In the genomic region with DNA sequence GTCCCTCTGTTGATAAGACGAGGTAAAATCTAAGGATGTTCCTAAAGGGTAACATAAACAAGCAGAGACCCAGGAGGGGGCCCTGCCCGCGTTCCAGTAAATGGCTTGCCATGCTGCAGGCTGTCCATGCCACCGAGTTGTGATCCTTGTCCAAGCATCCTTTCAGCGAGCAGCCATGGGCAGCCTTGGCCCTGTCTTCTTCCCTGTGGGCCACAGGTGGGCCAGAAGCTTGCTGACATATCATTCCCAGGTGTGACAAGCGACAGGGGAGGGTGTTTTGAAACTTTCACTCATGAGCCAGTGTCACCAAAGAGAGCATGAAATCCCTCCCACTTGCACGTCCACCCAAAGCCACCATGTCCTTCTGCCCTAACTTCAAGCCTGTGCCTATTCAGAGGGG, we compare ENCODE assay signal across 2 cellular contexts.
TF ChIP-seq lines count a peak whose summit lies in the region.

No MANE protein-coding gene starts in this region.

TF ChIP-seq in liver, 16 proteins besides CTCF, POLR2A, EP300 and RAD21:
- TF ChIP-seq REST (IDR thresholded peaks at IDR 0.05) (no peak), FOXA1 (IDR thresholded peaks at IDR 0.05) (no peak), HNF4A (conservative IDR thresholded peaks at IDR 0.05) (no peak), FOXA2 (IDR thresholded peaks at IDR 0.05) (no peak), SP1 (IDR thresholded peaks at IDR 0.05) (no peak), NR2F2 (IDR thresholded peaks at IDR 0.05) (no peak), RXRA (IDR thresholded peaks at IDR 0.05) (no peak), EGR1 (IDR thresholded peaks at IDR 0.05; ENCODE audit: low read depth in 2 of 2) (no peak), HNF4G (IDR thresholded peaks at IDR 0.05) (no peak), JUND (IDR thresholded peaks at IDR 0.05) (no peak), YY1 (IDR thresholded peaks at IDR 0.05) (no peak), TAF1 (conservative IDR thresholded peaks at IDR 0.05) (no peak), GABPA (IDR thresholded peaks at IDR 0.05 in 1 of 2, conservative IDR thresholded peaks at IDR 0.05 in 1 of 2) (no peak)
- TF ChIP-seq, protein P1, sequence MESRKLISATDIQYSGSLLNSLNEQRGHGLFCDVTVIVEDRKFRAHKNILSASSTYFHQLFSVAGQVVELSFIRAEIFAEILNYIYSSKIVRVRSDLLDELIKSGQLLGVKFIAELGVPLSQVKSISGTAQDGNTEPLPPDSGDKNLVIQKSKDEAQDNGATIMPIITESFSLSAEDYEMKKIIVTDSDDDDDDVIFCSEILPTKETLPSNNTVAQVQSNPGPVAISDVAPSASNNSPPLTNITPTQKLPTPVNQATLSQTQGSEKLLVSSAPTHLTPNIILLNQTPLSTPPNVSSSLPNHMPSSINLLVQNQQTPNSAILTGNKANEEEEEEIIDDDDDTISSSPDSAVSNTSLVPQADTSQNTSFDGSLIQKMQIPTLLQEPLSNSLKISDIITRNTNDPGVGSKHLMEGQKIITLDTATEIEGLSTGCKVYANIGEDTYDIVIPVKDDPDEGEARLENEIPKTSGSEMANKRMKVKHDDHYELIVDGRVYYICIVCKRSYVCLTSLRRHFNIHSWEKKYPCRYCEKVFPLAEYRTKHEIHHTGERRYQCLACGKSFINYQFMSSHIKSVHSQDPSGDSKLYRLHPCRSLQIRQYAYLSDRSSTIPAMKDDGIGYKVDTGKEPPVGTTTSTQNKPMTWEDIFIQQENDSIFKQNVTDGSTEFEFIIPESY (IDR thresholded peaks at IDR 0.05), result no peak
- TF ChIP-seq, protein P2, sequence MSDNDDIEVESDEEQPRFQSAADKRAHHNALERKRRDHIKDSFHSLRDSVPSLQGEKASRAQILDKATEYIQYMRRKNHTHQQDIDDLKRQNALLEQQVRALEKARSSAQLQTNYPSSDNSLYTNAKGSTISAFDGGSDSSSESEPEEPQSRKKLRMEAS (IDR thresholded peaks at IDR 0.05), result no peak
- TF ChIP-seq, protein P3, sequence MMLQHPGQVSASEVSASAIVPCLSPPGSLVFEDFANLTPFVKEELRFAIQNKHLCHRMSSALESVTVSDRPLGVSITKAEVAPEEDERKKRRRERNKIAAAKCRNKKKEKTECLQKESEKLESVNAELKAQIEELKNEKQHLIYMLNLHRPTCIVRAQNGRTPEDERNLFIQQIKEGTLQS (IDR thresholded peaks at IDR 0.05), result no peak
TF ChIP-seq in liver: peak in this region for 0.

TF ChIP-seq in HepG2, 621 proteins besides CTCF, POLR2A, EP300 and RAD21:
- TF ChIP-seq DMAP1 (CRISPR knock-in tag; IDR thresholded peaks at IDR 0.05) (no peak), SRY (CRISPR knock-in tag; IDR thresholded peaks at IDR 0.05) (no peak), REL (CRISPR knock-in tag; conservative IDR thresholded peaks at IDR 0.05) (no peak), ZBTB8A (CRISPR knock-in tag; IDR thresholded peaks at IDR 0.05; ENCODE audit: borderline replicate concordance, low read depth) (no peak), ZNF883 (CRISPR knock-in tag; IDR thresholded peaks at IDR 0.05; ENCODE audit: not compliant biosample characterization) (no peak), FOSL2 (CRISPR knock-in tag; IDR thresholded peaks at IDR 0.05) (no peak), ZNF234 (CRISPR knock-in tag; conservative IDR thresholded peaks at IDR 0.05) (no peak), CREM (IDR thresholded peaks at IDR 0.05) (no peak), CREM (CRISPR knock-in tag; IDR thresholded peaks at IDR 0.05) (no peak), ZSCAN12 (CRISPR knock-in tag; IDR thresholded peaks at IDR 0.05) (no peak), ZNF605 (CRISPR knock-in tag; IDR thresholded peaks at IDR 0.05) (no peak), RBM22 (optimal IDR thresholded peaks at IDR 0.05; ENCODE audit: low read length) (no peak), DDIT3 (CRISPR knock-in tag; IDR thresholded peaks at IDR 0.05) (no peak), GATAD1 (CRISPR knock-in tag; IDR thresholded peaks at IDR 0.05) (no peak), ZNF724P (CRISPR knock-in tag; IDR thresholded peaks at IDR 0.05; ENCODE audit: borderline replicate concordance) (no peak)
- TF ChIP-seq, protein P4, sequence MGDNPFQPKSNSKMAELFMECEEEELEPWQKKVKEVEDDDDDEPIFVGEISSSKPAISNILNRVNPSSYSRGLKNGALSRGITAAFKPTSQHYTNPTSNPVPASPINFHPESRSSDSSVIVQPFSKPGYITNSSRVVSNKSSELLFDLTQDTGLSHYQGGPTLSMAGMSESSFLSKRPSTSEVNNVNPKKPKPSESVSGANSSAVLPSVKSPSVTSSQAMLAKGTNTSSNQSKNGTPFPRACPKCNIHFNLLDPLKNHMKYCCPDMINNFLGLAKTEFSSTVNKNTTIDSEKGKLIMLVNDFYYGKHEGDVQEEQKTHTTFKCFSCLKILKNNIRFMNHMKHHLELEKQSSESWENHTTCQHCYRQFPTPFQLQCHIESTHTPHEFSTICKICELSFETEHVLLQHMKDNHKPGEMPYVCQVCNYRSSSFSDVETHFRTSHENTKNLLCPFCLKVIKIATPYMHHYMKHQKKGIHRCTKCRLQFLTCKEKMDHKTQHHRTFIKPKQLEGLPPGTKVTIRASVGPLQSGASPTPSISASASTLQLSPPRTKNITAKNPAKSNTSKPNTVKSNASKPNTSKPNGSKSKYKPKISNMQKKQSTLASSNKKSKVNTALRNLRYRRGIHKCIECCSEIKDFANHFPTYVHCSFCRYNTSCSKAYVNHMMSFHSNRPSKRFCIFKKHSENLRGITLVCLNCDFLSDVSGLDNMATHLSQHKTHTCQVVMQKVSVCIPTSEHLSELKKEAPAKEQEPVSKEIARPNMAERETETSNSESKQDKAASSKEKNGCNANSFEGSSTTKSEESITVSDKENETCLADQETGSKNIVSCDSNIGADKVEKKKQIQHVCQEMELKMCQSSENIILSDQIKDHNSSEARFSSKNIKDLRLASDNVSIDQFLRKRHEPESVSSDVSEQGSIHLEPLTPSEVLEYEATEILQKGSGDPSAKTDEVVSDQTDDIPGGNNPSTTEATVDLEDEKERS (CRISPR knock-in tag; IDR thresholded peaks at IDR 0.05), result no peak
- TF ChIP-seq, protein P5, sequence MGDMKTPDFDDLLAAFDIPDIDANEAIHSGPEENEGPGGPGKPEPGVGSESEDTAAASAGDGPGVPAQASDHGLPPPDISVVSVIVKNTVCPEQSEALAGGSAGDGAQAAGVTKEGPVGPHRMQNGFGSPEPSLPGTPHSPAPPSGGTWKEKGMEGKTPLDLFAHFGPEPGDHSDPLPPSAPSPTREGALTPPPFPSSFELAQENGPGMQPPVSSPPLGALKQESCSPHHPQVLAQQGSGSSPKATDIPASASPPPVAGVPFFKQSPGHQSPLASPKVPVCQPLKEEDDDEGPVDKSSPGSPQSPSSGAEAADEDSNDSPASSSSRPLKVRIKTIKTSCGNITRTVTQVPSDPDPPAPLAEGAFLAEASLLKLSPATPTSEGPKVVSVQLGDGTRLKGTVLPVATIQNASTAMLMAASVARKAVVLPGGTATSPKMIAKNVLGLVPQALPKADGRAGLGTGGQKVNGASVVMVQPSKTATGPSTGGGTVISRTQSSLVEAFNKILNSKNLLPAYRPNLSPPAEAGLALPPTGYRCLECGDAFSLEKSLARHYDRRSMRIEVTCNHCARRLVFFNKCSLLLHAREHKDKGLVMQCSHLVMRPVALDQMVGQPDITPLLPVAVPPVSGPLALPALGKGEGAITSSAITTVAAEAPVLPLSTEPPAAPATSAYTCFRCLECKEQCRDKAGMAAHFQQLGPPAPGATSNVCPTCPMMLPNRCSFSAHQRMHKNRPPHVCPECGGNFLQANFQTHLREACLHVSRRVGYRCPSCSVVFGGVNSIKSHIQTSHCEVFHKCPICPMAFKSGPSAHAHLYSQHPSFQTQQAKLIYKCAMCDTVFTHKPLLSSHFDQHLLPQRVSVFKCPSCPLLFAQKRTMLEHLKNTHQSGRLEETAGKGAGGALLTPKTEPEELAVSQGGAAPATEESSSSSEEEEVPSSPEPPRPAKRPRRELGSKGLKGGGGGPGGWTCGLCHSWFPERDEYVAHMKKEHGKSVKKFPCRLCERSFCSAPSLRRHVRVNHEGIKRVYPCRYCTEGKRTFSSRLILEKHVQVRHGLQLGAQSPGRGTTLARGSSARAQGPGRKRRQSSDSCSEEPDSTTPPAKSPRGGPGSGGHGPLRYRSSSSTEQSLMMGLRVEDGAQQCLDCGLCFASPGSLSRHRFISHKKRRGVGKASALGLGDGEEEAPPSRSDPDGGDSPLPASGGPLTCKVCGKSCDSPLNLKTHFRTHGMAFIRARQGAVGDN (CRISPR knock-in tag; IDR thresholded peaks at IDR 0.05), result no peak
